In the genomic region with DNA sequence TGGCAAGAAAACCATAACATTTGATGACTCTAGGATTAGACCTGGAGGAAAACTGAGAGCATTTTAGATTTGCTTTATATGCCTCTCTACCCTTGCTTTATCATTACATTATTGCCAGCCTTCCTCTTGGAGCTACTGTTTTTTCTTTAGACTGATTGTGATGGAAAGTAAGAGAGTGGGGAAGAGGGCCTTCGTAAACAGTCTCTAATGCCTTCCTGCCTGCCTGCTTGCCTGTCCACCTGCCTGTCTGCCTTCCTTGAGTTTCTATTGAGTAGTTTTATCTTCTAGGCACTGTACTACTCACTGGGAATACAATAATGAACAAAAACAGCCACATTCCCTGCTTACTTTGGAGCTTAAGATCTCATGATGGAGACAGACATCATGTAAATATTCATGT, we compare ENCODE assay signal across 25 cellular contexts.
"Had no signal": no experiment of that assay in that cellular context is flagged by ENCODE, and none has a peak within 500 bp of the region (broad histone marks: within the 10 kb centered on the region; RNA-seq: fewer than 3 reads in every experiment).

No MANE protein-coding gene starts in this region.

- H3K4me3 ChIP-seq: colonic mucosa, coronary artery, dorsolateral prefrontal cortex, esophagus muscularis mucosa, esophagus squamous epithelium, gastrocnemius medialis, gastroesophageal sphincter, heart left ventricle, heart right ventricle had no signal

- H3K27ac Mint-ChIP-seq: dendritic cell treated with granulocyte-macrophage colony-stimulating factor and Interleukin-4, amounts not matched to agents 40 ng/mL and 50 ng/mL, for 4 days; effector memory CD8-positive, alpha-beta T cell; endodermal cell had no signal

- H3K4me1 ChIP-seq: colonic mucosa, esophagus muscularis mucosa, esophagus squamous epithelium, foreskin keratinocyte, gastrocnemius medialis, gastroesophageal sphincter, heart left ventricle, heart right ventricle had no signal

- DNase-seq: colonic mucosa; cortex of kidney; dermis blood vessel endothelial cell; dorsolateral prefrontal cortex; effector CD4-positive, alpha-beta T cell; effector CD8-positive, alpha-beta T cell; effector memory CD4-positive, alpha-beta T cell; effector memory CD8-positive, alpha-beta T cell; endodermal cell; erythroblast; esophagus squamous epithelium; foreskin fibroblast; foreskin keratinocyte; foreskin melanocyte; gastrocnemius medialis; glutamatergic neuron; head of caudate nucleus; heart left ventricle; heart right ventricle had no signal

- H3K27me3 Mint-ChIP-seq: dendritic cell treated with granulocyte-macrophage colony-stimulating factor and Interleukin-4, amounts not matched to agents 40 ng/mL and 50 ng/mL, for 4 days; effector memory CD8-positive, alpha-beta T cell had no signal

- H3K9me3 ChIP-seq: colonic mucosa, esophagus muscularis mucosa, esophagus squamous epithelium, gastrocnemius medialis, gastroesophageal sphincter, heart left ventricle, heart right ventricle had no signal

- H3K36me3 ChIP-seq: colonic mucosa, esophagus muscularis mucosa, esophagus squamous epithelium, gastrocnemius medialis, gastroesophageal sphincter, heart left ventricle, heart right ventricle had no signal

- H3K9me3 Mint-ChIP-seq: dendritic cell treated with granulocyte-macrophage colony-stimulating factor and Interleukin-4, amounts not matched to agents 40 ng/mL and 50 ng/mL, for 4 days had no signal

- ATAC-seq: effector memory CD8-positive, alpha-beta T cell; esophagus mucosa; foreskin keratinocyte; gastrocnemius medialis; gastroesophageal sphincter; heart left ventricle; heart right ventricle had no signal

- H3K27me3 ChIP-seq: colonic mucosa, dorsolateral prefrontal cortex, esophagus muscularis mucosa, esophagus squamous epithelium, foreskin keratinocyte, gastrocnemius medialis, gastroesophageal sphincter, heart left ventricle, heart right ventricle had no signal

- H3K4me3 Mint-ChIP-seq: dendritic cell treated with granulocyte-macrophage colony-stimulating factor and Interleukin-4, amounts not matched to agents 40 ng/mL and 50 ng/mL, for 4 days; effector memory CD8-positive, alpha-beta T cell; endodermal cell had no signal

- H3K27ac ChIP-seq: colonic mucosa, coronary artery, dorsolateral prefrontal cortex, epithelial cell of prostate, esophagus muscularis mucosa, esophagus squamous epithelium, foreskin keratinocyte, gastrocnemius medialis, gastroesophageal sphincter, heart left ventricle, heart right ventricle had no signal
